ENCODE assay signal across 23 cellular contexts in genomic region chr2:196384729-196385128, GRCh38.
A peak's percentile ranks its signal among the peaks of the same experiment; 100 is the strongest.
DNase-seq lines count a peak whose midpoint lies in the region; ATAC-seq lines count a peak whose summit lies in the region.
"Had no signal": no experiment of that assay in that cellular context is flagged by ENCODE, and none has a peak within 500 bp of the region (broad histone marks: within the 10 kb centered on the region; RNA-seq: fewer than 3 reads in every experiment).

No MANE protein-coding gene starts in this region.

- ATAC-seq in GM19035 (IDR thresholded peaks at IDR 0.05; ENCODE audit: unreplicated experiment) (peak; percentile 60), GM21619 (IDR thresholded peaks at IDR 0.05; ENCODE audit: unreplicated experiment) (peak; percentile 54), HG02885 (IDR thresholded peaks at IDR 0.05; ENCODE audit: poor library complexity, unreplicated experiment) (peak; percentile 47), GM21447 (IDR thresholded peaks at IDR 0.05; ENCODE audit: unreplicated experiment) (no peak)
- ATAC-seq: activated CD4-positive, alpha-beta T cell treated with anti-CD3 and anti-CD28 coated beads for 36 hours; heart left ventricle; HepG2; left cardiac atrium; right lobe of liver had no signal

- DNase-seq in DMS 273 (lab: John Stamatoyannopoulos, UW; ENCODE audit: unreplicated experiment) (no peak), NCI-H128 (lab: John Stamatoyannopoulos, UW; ENCODE audit: unreplicated experiment) (no peak)
- no peak for DNase-seq in activated T-cell treated with anti-CD3 and anti-CD28 coated beads, Interleukin-2, amount 50 U/mL, for 48 hours
- DNase-seq: activated CD4-positive, alpha-beta T cell treated with anti-CD3 and anti-CD28 coated beads for 36 hours; activated CD8-positive, alpha-beta memory T cell treated with anti-CD3 and anti-CD28 coated beads for 24 hours; activated T-cell treated with anti-CD3 and anti-CD28 coated beads, Interleukin-2, amount 50 U/mL, for 1 hour; brain microvascular endothelial cell; H9; heart left ventricle; Kasumi-1; left cardiac atrium; mammary epithelial cell; NCI-H187; NCI-H526 treated with DMSO at 0.1 percent for 48 hours; right lobe of liver; stimulated activated CD4-positive, alpha-beta T cell treated with anti-CD3 and anti-CD28 coated beads, Interleukin-12 subunit alpha, Interleukin-12 subunit beta, amount 100 ng/mL, for 4 hours; T-helper 2 cell; thyroid gland had no signal
